Comparison of ENCODE assay signal across 8 cellular contexts in genomic region chr9:6686396-6686795, GRCh38. TPM values are rescaled to one million over a fixed set of nuclear protein-coding genes. Genes with fewer than 3 reads are reported as not detected.
A peak's percentile ranks its signal among the peaks of the same experiment; 100 is the strongest.
DNase-seq lines count a peak whose midpoint lies in the region; ATAC-seq and TF ChIP-seq lines count a peak whose summit lies in the region.

No MANE protein-coding gene starts in this region.

- peaks cover 13% of the 10 kb centered on the region for H3K36me3 Mint-ChIP-seq in nephron progenitor cell (ENCODE audit: low read depth)

- DNase-seq in Ammon's horn (ENCODE audit: low spot score) (peak; percentile 31), HFF-Myc (ENCODE audit: extremely low read depth, low read depth) (no peak), adrenal gland (peak in 5 of 7 donors; percentile 25 to 48 (median 30)), lower lobe of right lung (no peak), mucosa of gallbladder (ENCODE audit: low spot score) (no peak), nephron progenitor cell (no peak), NOMO-1 treated with DMSO at 0.1 percent for 48 hours (lab: John Stamatoyannopoulos, UW; ENCODE audit: unreplicated experiment) (no peak)

- H3K27me3 ChIP-seq in adrenal gland = no peaks in the 10 kb centered on the region
- no peaks in the 10 kb centered on the region for H3K27me3 ChIP-seq in liver (ENCODE audit: control insufficient read depth in 4 of 4, insufficient read depth in 4 of 4, low read length in 3 of 4)
- H3K27me3 ChIP-seq in lower lobe of right lung (ENCODE audit: low read depth) = no peaks in the 10 kb centered on the region

- no peaks in the 10 kb centered on the region for H3K9me3 Mint-ChIP-seq in nephron progenitor cell

- H3K27ac ChIP-seq in adrenal gland (peak overlapping the region in 2 of 5 donors; percentile 14 to 31), liver (ENCODE audit: low read depth in 1 of 2, low read length in 2 of 2) (peak overlapping the region; percentile 3 to 41), lower lobe of right lung (no peak overlapping the region)

- 19 to 49% (median 31%) methylated on average over 3 of the region's 3 CpGs for WGBS in adrenal gland, 4 donors
- WGBS in liver = 25% methylated on average over 3 of the region's 3 CpGs

- ATAC-seq in lower lobe of right lung = no peak

- H3K9ac ChIP-seq in liver (ENCODE audit: low read depth in 1 of 2, low read length in 2 of 2) = no peak overlapping the region

- H3K4me1 ChIP-seq in adrenal gland (replicated peaks in 1 of 2) (peaks cover 5 to 16% of the 10 kb centered on the region in 2 donors), liver (ENCODE audit: control insufficient read depth in 4 of 4, insufficient read depth in 4 of 4, low read length in 3 of 4) (peaks cover 2 to 9% (median 4%) of the 10 kb centered on the region in 4 donors), lower lobe of right lung (peaks cover 11% of the 10 kb centered on the region)

- no peak for TF ChIP-seq POLR2A in adrenal gland (IDR thresholded peaks at IDR 0.05)

- peak; percentile 11 for TF ChIP-seq CTCF in HFF-Myc (IDR thresholded peaks at IDR 0.05; ENCODE audit: low read depth, low read length, missing control alignments)
- peak; percentile 17 to 48 (median 34) for TF ChIP-seq CTCF in adrenal gland (IDR thresholded peaks at IDR 0.05)
- peak; percentile 42 for TF ChIP-seq CTCF in liver (IDR thresholded peaks at IDR 0.05; ENCODE audit: low read depth, low read length, missing input control)
- TF ChIP-seq CTCF in lower lobe of right lung (IDR thresholded peaks at IDR 0.05) = no peak
- no peak for TF ChIP-seq CTCF in nephron progenitor cell (IDR thresholded peaks at IDR 0.05)

- no peaks in the 10 kb centered on the region for H3K27me3 Mint-ChIP-seq in nephron progenitor cell (ENCODE audit: low read depth, poor library complexity)

- no peak overlapping the region for H3K27ac Mint-ChIP-seq in nephron progenitor cell

- H3K4me3 Mint-ChIP-seq in nephron progenitor cell = no peak overlapping the region

- H3K9me3 ChIP-seq in adrenal gland (replicated peaks in 1 of 3) (no peaks in the 10 kb centered on the region), liver (ENCODE audit: control insufficient read depth in 4 of 4, low read length in 3 of 4) (no peaks in the 10 kb centered on the region), lower lobe of right lung (no peaks in the 10 kb centered on the region)

- intact Hi-C loops in adrenal gland (cut with DNase I) (no loop called here), lower lobe of right lung (cut with DNase I) (no loop called here)

- H3K36me3 ChIP-seq in adrenal gland (replicated peaks in 1 of 2) (no peaks in the 10 kb centered on the region), liver (ENCODE audit: control insufficient read depth in 4 of 4, insufficient read depth in 3 of 4, low read depth in 1 of 4, low read length in 3 of 4) (no peaks in the 10 kb centered on the region), lower lobe of right lung (no peaks in the 10 kb centered on the region)

- peak; percentile 83 to 85 for TF ChIP-seq RAD21 in liver (IDR thresholded peaks at IDR 0.05)

- peaks cover 23% of the 10 kb centered on the region for H3K4me1 Mint-ChIP-seq in nephron progenitor cell

- H3K4me3 ChIP-seq in HFF-Myc (replicated peaks; ENCODE audit: low read depth, low read length) (no peak overlapping the region), adrenal gland (no peak overlapping the region), liver (ENCODE audit: low read depth in 1 of 3, low read length in 3 of 3) (no peak overlapping the region), lower lobe of right lung (no peak overlapping the region)

TF ChIP-seq in liver, 16 proteins besides CTCF, POLR2A, EP300 and RAD21:
- TF ChIP-seq YY1 (IDR thresholded peaks at IDR 0.05) (no peak), FOXA2 (IDR thresholded peaks at IDR 0.05) (no peak), MAX (IDR thresholded peaks at IDR 0.05) (no peak), ATF3 (IDR thresholded peaks at IDR 0.05) (peak; percentile 47), REST (IDR thresholded peaks at IDR 0.05) (no peak), GABPA (IDR thresholded peaks at IDR 0.05 in 1 of 2, conservative IDR thresholded peaks at IDR 0.05 in 1 of 2) (no peak), RXRA (IDR thresholded peaks at IDR 0.05) (peak; percentile 27 to 54), NR2F2 (IDR thresholded peaks at IDR 0.05) (no peak), FOXA1 (IDR thresholded peaks at IDR 0.05) (no peak), HNF4A (conservative IDR thresholded peaks at IDR 0.05) (peak in 1 of 2 donors; percentile 10), EGR1 (IDR thresholded peaks at IDR 0.05; ENCODE audit: low read depth in 2 of 2) (no peak), JUND (IDR thresholded peaks at IDR 0.05) (peak in 1 of 2 donors; percentile 33), HNF4G (IDR thresholded peaks at IDR 0.05) (no peak), SP1 (IDR thresholded peaks at IDR 0.05) (no peak), TAF1 (conservative IDR thresholded peaks at IDR 0.05) (no peak)
- TF ChIP-seq, protein P1, sequence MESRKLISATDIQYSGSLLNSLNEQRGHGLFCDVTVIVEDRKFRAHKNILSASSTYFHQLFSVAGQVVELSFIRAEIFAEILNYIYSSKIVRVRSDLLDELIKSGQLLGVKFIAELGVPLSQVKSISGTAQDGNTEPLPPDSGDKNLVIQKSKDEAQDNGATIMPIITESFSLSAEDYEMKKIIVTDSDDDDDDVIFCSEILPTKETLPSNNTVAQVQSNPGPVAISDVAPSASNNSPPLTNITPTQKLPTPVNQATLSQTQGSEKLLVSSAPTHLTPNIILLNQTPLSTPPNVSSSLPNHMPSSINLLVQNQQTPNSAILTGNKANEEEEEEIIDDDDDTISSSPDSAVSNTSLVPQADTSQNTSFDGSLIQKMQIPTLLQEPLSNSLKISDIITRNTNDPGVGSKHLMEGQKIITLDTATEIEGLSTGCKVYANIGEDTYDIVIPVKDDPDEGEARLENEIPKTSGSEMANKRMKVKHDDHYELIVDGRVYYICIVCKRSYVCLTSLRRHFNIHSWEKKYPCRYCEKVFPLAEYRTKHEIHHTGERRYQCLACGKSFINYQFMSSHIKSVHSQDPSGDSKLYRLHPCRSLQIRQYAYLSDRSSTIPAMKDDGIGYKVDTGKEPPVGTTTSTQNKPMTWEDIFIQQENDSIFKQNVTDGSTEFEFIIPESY (IDR thresholded peaks at IDR 0.05) = no peak

RNA-seq across cellular contexts. Expression of gene GLDC, which starts 40.9 kb away (rescaled TPM):
- total RNA-seq in adrenal gland (1 to 10 TPM in 1 of 8 donors, under 1 TPM in 5, not detected in 2; 0.14 to 1.3 (median 0.68) TPM), liver (100 to 1,000 TPM in 1 of 2 donors, 10 to 100 TPM in 1; 55.9 to 102 TPM), lower lobe of right lung (0.77 TPM), mucosa of gallbladder (6.4 TPM)
- polyA plus RNA-seq in adrenal gland (under 1 TPM; 0.16 to 0.27 (median 0.16) TPM), liver (10 to 100 TPM; 26.7 to 62.8 TPM)

Comparison
In these comparisons a context has a peak if more than half of its experiments do, and no peak if none do; other contexts are left out.
1. DNase-seq: peak in Ammon's horn (single experiment) and adrenal gland (5 of 7); none in HFF-Myc (single experiment), lower lobe of right lung (single experiment), mucosa of gallbladder (single experiment), nephron progenitor cell (single experiment) and NOMO-1 treated with DMSO at 0.1 percent for 48 hours (single experiment).
2. CTCF ChIP-seq: peak in HFF-Myc (single experiment), adrenal gland (6 of 6) and liver (single experiment); none in lower lobe of right lung (single experiment) and nephron progenitor cell (single experiment).